In the genomic region with DNA sequence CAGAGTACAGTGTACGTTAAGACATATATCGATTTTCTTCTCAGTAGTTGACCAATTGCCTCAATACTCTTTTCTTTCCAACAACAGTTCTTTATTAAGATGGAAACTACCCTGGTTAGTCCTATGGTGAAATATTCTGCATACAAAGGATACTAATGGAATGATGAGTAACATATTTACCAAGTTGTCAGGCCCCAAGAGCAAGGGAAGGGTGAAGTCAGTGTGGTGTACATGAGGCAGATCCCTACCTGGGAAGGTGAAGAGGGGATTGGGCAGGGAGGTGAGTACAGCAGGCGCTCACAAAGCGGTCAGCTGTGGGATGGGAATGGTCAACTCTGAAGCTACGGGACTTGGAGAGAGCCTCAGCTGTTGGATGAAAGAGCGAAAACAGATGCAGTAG, we compare ENCODE assay signal across 25 cellular contexts. TPM values are rescaled to one million over a fixed set of nuclear protein-coding genes. Genes with fewer than 3 reads are reported as not detected.
"Had no signal": no experiment of that assay in that cellular context is flagged by ENCODE, and none has a peak within 500 bp of the region (broad histone marks: within the 10 kb centered on the region; RNA-seq: fewer than 3 reads in every experiment).

No MANE protein-coding gene starts in this region.

- ATAC-seq: effector memory CD8-positive, alpha-beta T cell; gastroesophageal sphincter; heart right ventricle; left cardiac atrium; naive thymus-derived CD4-positive, alpha-beta T cell; stimulated activated naive B cell treated with anti-CD40 and anti-IgM and Interleukin-4, amounts not matched to agents 10 μg/mL and 1 μg/mL and 100 μg/mL, for 72 hours; upper lobe of right lung had no signal

- H3K9me3 ChIP-seq: gastroesophageal sphincter, heart right ventricle, ovary, sigmoid colon, spleen, thoracic aorta, upper lobe of right lung had no signal

- H3K27me3 ChIP-seq: gastroesophageal sphincter, heart right ventricle, ovary, sigmoid colon, spleen, upper lobe of right lung had no signal

- H3K36me3 ChIP-seq: gastroesophageal sphincter, heart right ventricle, ovary, sigmoid colon, spleen, thoracic aorta, upper lobe of right lung had no signal

- H3K4me3 ChIP-seq: gastroesophageal sphincter, heart right ventricle, ovary, sigmoid colon, spleen, thoracic aorta, upper lobe of right lung had no signal

- H3K27ac ChIP-seq: epithelial cell of prostate, gastroesophageal sphincter, heart right ventricle, ovary, sigmoid colon, spleen, thoracic aorta, upper lobe of right lung, VCaP had no signal

- DNase-seq: activated CD4-positive, alpha-beta T cell treated with anti-CD3 and anti-CD28 coated beads for 1 hour; activated CD4-positive, alpha-beta T cell treated with anti-CD3 and anti-CD28 coated beads, Interleukin-2, amount 50 U/mL, for 4 hours; activated naive CD4-positive, alpha-beta T cell; activated naive CD8-positive, alpha-beta T cell treated with anti-CD3 and anti-CD28 coated beads, Interleukin-2, amount 10 ng/mL, durations not matched to agents 7 days and 5 days; activated T-cell treated with anti-CD3 and anti-CD28 coated beads for 4 hours; amygdala; caudate nucleus; effector memory CD8-positive, alpha-beta T cell; heart right ventricle; immature natural killer cell; left cardiac atrium; mesendoderm; naive thymus-derived CD4-positive, alpha-beta T cell; ovary; sigmoid colon; spleen; stimulated activated naive B cell treated with anti-CD40 and anti-IgM and Interleukin-4, amounts not matched to agents 10 μg/mL and 1 μg/mL and 100 μg/mL, for 72 hours; SW 1271; T-helper 2 cell; upper lobe of right lung had no signal

- H3K4me1 ChIP-seq: gastroesophageal sphincter, sigmoid colon, spleen, upper lobe of right lung had no signal

RNA-seq across cellular contexts. Expression of a gene that starts 29.7 kb away (rescaled TPM):
- total RNA-seq: activated naive CD8-positive, alpha-beta T cell treated with anti-CD3 and anti-CD28 coated beads, Interleukin-2, amount 10 ng/mL, durations not matched to agents 7 days and 5 days; activated T-helper 1 cell treated with anti-CD3 and anti-CD28 coated beads, Interleukin-12 subunit alpha, Interleukin-12 subunit beta, Interleukin-2, Interleukin-4 antibody, amounts not matched to agents 30 ng/mL and 10 ng/mL and 1 ng/mL, durations not matched to agents 14 hours and 24 hours and 36 hours; naive thymus-derived CD4-positive, alpha-beta T cell had no signal
- polyA plus RNA-seq: immature natural killer cell had no signal
